ENCODE assay signal across 16 cellular contexts in the genomic region with DNA sequence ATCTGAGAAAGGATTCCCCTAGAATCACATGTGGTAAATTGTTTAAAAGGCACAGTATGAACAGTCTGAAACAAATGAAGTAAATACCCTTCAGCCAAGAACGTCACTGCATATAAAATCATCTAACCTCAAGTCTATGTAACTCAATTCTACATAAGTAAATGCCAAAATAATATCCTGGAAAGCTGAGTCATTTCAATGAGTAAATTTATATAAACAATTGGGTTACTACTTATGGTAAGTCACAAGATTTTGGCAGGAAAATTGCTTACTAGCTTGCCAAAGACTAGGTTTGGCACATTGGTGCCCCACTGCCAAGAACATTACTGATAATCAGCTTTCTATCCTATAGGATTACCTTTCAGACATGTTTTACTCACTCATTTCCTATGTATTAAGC. TPM values are rescaled to one million over a fixed set of nuclear protein-coding genes. Genes with fewer than 3 reads are reported as not detected.
DNase-seq lines count a peak whose midpoint lies in the region; ATAC-seq and TF ChIP-seq lines count a peak whose summit lies in the region.
"Had no signal": no experiment of that assay in that cellular context is flagged by ENCODE, and none has a peak within 500 bp of the region (broad histone marks: within the 10 kb centered on the region; RNA-seq: fewer than 3 reads in every experiment).

No MANE protein-coding gene starts in this region.

- peak; percentile 72 for DNase-seq in COLO829 (ENCODE audit: low spot score)
- peak; percentile 58 for DNase-seq in MG63
- no peak for DNase-seq in chondrocyte (ENCODE audit: low spot score)
- no peak for DNase-seq in osteocyte (ENCODE audit: extremely low spot score, unreplicated experiment)
- no peak for DNase-seq in left ventricle myocardium inferior
- DNase-seq in natural killer cell = no peak
- DNase-seq: adrenal gland, Calu3, erythroblast, left ventricle myocardium superior, NCI-H1436, ovary, T-helper 17 cell had no signal

- H3K27ac Mint-ChIP-seq in chondrocyte (ENCODE audit: unreplicated experiment) (peak overlapping the region; percentile 39), osteocyte (ENCODE audit: unreplicated experiment) (peak overlapping the region; percentile 67), natural killer cell (no peak overlapping the region)
- H3K27ac Mint-ChIP-seq: T-helper 17 cell had no signal

- H3K4me1 ChIP-seq in left ventricle myocardium inferior = peaks cover 4% of the 10 kb centered on the region
- H3K4me1 ChIP-seq: adrenal gland, tibial nerve had no signal

- H3K27me3 Mint-ChIP-seq in chondrocyte (ENCODE audit: low read depth) (no peaks in the 10 kb centered on the region), osteocyte (ENCODE audit: unreplicated experiment) (no peaks in the 10 kb centered on the region), natural killer cell (ENCODE audit: low read depth in 2 of 2) (no peaks in the 10 kb centered on the region)
- H3K27me3 Mint-ChIP-seq: T-helper 17 cell had no signal

- no peak for ATAC-seq in HG02759 (IDR thresholded peaks at IDR 0.05; ENCODE audit: unreplicated experiment)
- ATAC-seq in natural killer cell = no peak
- no peak for ATAC-seq in GM21381 (IDR thresholded peaks at IDR 0.05; ENCODE audit: unreplicated experiment)
- ATAC-seq: left ventricle myocardium superior, T-helper 17 cell had no signal

- H3K4me1 Mint-ChIP-seq in chondrocyte (ENCODE audit: low read depth) = peaks cover 23% of the 10 kb centered on the region
- H3K4me1 Mint-ChIP-seq in osteocyte (ENCODE audit: unreplicated experiment) = peaks cover 25% of the 10 kb centered on the region
- peaks cover 0 to 8% of the 10 kb centered on the region in 2 donors for H3K4me1 Mint-ChIP-seq in natural killer cell

- H3K4me3 ChIP-seq in MG63 (no peak overlapping the region), left ventricle myocardium inferior (no peak overlapping the region)
- H3K4me3 ChIP-seq: adrenal gland, ovary, tibial nerve had no signal

- H3K9me3 Mint-ChIP-seq in chondrocyte (ENCODE audit: low read depth) (no peaks in the 10 kb centered on the region), osteocyte (ENCODE audit: unreplicated experiment) (no peaks in the 10 kb centered on the region), natural killer cell (no peaks in the 10 kb centered on the region)

- H3K36me3 Mint-ChIP-seq in chondrocyte (ENCODE audit: low read depth) (no peaks in the 10 kb centered on the region), osteocyte (ENCODE audit: unreplicated experiment) (no peaks in the 10 kb centered on the region), natural killer cell (no peaks in the 10 kb centered on the region)

- no peaks in the 10 kb centered on the region for H3K36me3 ChIP-seq in MG63
- H3K36me3 ChIP-seq in left ventricle myocardium inferior = no peaks in the 10 kb centered on the region
- H3K36me3 ChIP-seq: adrenal gland, ovary, tibial nerve had no signal

- H3K9me3 ChIP-seq in MG63 = no peaks in the 10 kb centered on the region
- no peaks in the 10 kb centered on the region for H3K9me3 ChIP-seq in left ventricle myocardium inferior (replicated peaks)
- H3K9me3 ChIP-seq: adrenal gland, ovary, tibial nerve had no signal

- TF ChIP-seq CTCF in chondrocyte (IDR thresholded peaks at IDR 0.05) = no peak
- no peak for TF ChIP-seq CTCF in osteocyte (IDR thresholded peaks at IDR 0.05)
- TF ChIP-seq CTCF in left ventricle myocardium inferior (IDR thresholded peaks at IDR 0.05; ENCODE audit: borderline replicate concordance) = no peak
- TF ChIP-seq CTCF in natural killer cell (IDR thresholded peaks at IDR 0.05) = no peak

- intact Hi-C loops in left ventricle myocardium inferior (cut with micrococcal nuclease) = no loop called here
- intact Hi-C loops in natural killer cell (cut with micrococcal nuclease) = no loop called here

- no peak overlapping the region for H3K4me3 Mint-ChIP-seq in chondrocyte (ENCODE audit: unreplicated experiment)
- no peak overlapping the region for H3K4me3 Mint-ChIP-seq in osteocyte (ENCODE audit: unreplicated experiment)
- H3K4me3 Mint-ChIP-seq in natural killer cell = no peak overlapping the region
- H3K4me3 Mint-ChIP-seq: T-helper 17 cell had no signal

- H3K27me3 ChIP-seq in MG63 (no peaks in the 10 kb centered on the region), left ventricle myocardium inferior (ENCODE audit: low read depth) (no peaks in the 10 kb centered on the region)
- H3K27me3 ChIP-seq: adrenal gland, ovary, tibial nerve had no signal

- H3K27ac ChIP-seq in left ventricle myocardium inferior (replicated peaks) = no peak overlapping the region
- H3K27ac ChIP-seq: adrenal gland, ovary, tibial nerve had no signal

RNA-seq across cellular contexts. Expression of a gene that starts 8.4 kb away (rescaled TPM):
- 0.22 and 1.8 TPM in 2 replicates for total RNA-seq in MG63 (2014; rRNA removed; shearing (Covaris generic); ENCODE audit: low replicate concordance)
- total RNA-seq in chondrocyte (34.0 to 35.6 TPM (median 34.3 TPM) in 3 replicates), osteocyte (30.7 and 30.9 TPM in 2 replicates), left ventricle myocardium inferior (7.2 TPM), natural killer cell (10 to 100 TPM; 23.6 to 31.0 (median 26.4) TPM)

Comparison
In these comparisons a context has a peak if more than half of its experiments do, and no peak if none do; other contexts are left out.
1. DNase-seq: peak in COLO829 (single experiment) and MG63 (single experiment); none in chondrocyte (single experiment), osteocyte (single experiment), left ventricle myocardium inferior (single experiment) and natural killer cell (single experiment).
2. H3K27ac Mint-ChIP-seq: peak in chondrocyte (single experiment) and osteocyte (single experiment); none in natural killer cell (0 of 2).